ENCODE assay signal across 14 cellular contexts in genomic region chr15:92645051-92645631, GRCh38. TPM values are rescaled to one million over a fixed set of nuclear protein-coding genes. Genes with fewer than 3 reads are reported as not detected.
A peak's percentile ranks its signal among the peaks of the same experiment; 100 is the strongest.
DNase-seq lines count a peak whose midpoint lies in the region; TF ChIP-seq lines count a peak whose summit lies in the region.
"Had no signal": no experiment of that assay in that cellular context is flagged by ENCODE, and none has a peak within 500 bp of the region (broad histone marks: within the 10 kb centered on the region; RNA-seq: fewer than 3 reads in every experiment).

No MANE protein-coding gene starts in this region.

- 27 to 44% (median 41%) methylated on average over 6 of the region's 6 CpGs for WGBS in stomach, 5 donors

- no peaks in the 10 kb centered on the region for H3K27me3 ChIP-seq in stomach
- H3K27me3 ChIP-seq: Peyer's patch had no signal

- H3K27ac ChIP-seq in stomach = peak overlapping the region; percentile 76 to 90 (median 83)

- peaks cover 50 to 74% (median 60%) of the 10 kb centered on the region in 4 donors for H3K4me1 ChIP-seq in stomach

- no peaks in the 10 kb centered on the region for H3K9me3 ChIP-seq in stomach
- H3K9me3 ChIP-seq: Peyer's patch had no signal

- H3K4me3 ChIP-seq in fibroblast of the aortic adventitia (ENCODE audit: low read depth, low read length) = no peak overlapping the region
- H3K4me3 ChIP-seq in stomach = peak overlapping the region in 1 of 4 donors; percentile 11
- H3K4me3 ChIP-seq: Peyer's patch had no signal

- peak in 1 of 4 donors; percentile 11 for TF ChIP-seq POLR2A in stomach (IDR thresholded peaks at IDR 0.05)

- intact Hi-C loops in stomach (cut with DNase I; ENCODE audit: low total_unique reads) = no loop called here

- TF ChIP-seq CTCF in fibroblast of the aortic adventitia (IDR thresholded peaks at IDR 0.05; ENCODE audit: insufficient read depth, low read length) = no peak
- no peak for TF ChIP-seq CTCF in stomach (IDR thresholded peaks at IDR 0.05)

- no peak for TF ChIP-seq EP300 in stomach (IDR thresholded peaks at IDR 0.05)

- no peaks in the 10 kb centered on the region for H3K36me3 ChIP-seq in stomach
- H3K36me3 ChIP-seq: Peyer's patch had no signal

- DNase-seq in H4 (ENCODE audit: low spot score) (peak; percentile 32), OCI-M1 (lab: John Stamatoyannopoulos, UW) (peak; percentile 20), fibroblast of the aortic adventitia (ENCODE audit: low read depth) (peak; percentile 11), stomach (peak; percentile 65), hypothalamus (lab: John Stamatoyannopoulos, UW) (no peak), NCI-H2029 (lab: John Stamatoyannopoulos, UW) (no peak)
- no peak for DNase-seq in activated CD4-positive, alpha-beta T cell treated with anti-CD3 and anti-CD28 coated beads for 1 hour
- DNase-seq: activated naive CD8-positive, alpha-beta T cell treated with anti-CD3 and anti-CD28 coated beads for 36 hours; COR-L47; foreskin fibroblast; naive B cell; NCI-H187 treated with DMSO at 0.1 percent for 48 hours; Peyer's patch; T-helper 2 cell had no signal

RNA-seq across cellular contexts. Expression of gene FAM174B, which starts 10.4 kb away (rescaled TPM):
- total RNA-seq in H4 (2014; rRNA removed; shearing (Covaris generic)) = 0.06 and 0.14 TPM in 2 replicates
- total RNA-seq in fibroblast of the aortic adventitia (ENCODE audit: low replicate concordance) = 2.2 and 5.5 TPM in 2 replicates
- total RNA-seq in stomach = 10 to 100 TPM; 14.6 to 54.0 (median 36.2) TPM
- polyA plus RNA-seq in stomach = 10 to 100 TPM; 21.7 to 30.3 (median 22.7) TPM

Comparison
In these comparisons a context has a peak if more than half of its experiments do, and no peak if none do; other contexts are left out.
1. DNase-seq: peak in H4 (single experiment), OCI-M1 (single experiment), fibroblast of the aortic adventitia (single experiment) and stomach (single experiment); none in activated CD4-positive, alpha-beta T cell treated with anti-CD3 and anti-CD28 coated beads for 1 hour (single experiment), hypothalamus (0 of 51) and NCI-H2029 (single experiment).